Comparison of ENCODE assay signal across 10 cellular contexts in genomic region chrX:48694776-48695523, GRCh38. TPM values are rescaled to one million over a fixed set of nuclear protein-coding genes. Genes with fewer than 3 reads are reported as not detected.
DNase-seq lines count a peak whose midpoint lies in the region; ATAC-seq and TF ChIP-seq lines count a peak whose summit lies in the region.
"Had no signal": no experiment of that assay in that cellular context is flagged by ENCODE, and none has a peak within 500 bp of the region (broad histone marks: within the 10 kb centered on the region; RNA-seq: fewer than 3 reads in every experiment).

No MANE protein-coding gene starts in this region.

- H2AK5ac ChIP-seq in mesenchymal stem cell (ENCODE audit: low read length, severe bottlenecking) = no peak overlapping the region

- H3K4me1 Mint-ChIP-seq in activated CD8-positive, alpha-beta T cell treated with anti-CD3 and anti-CD28 coated beads for 36 hours (ENCODE audit: low read depth) = peaks cover 26% of the 10 kb centered on the region

- no peaks in the 10 kb centered on the region; the same call in 1 of the 2 replicates for H3K36me3 ChIP-seq in BE2C
- peaks cover 19% of the 10 kb centered on the region for H3K36me3 ChIP-seq in DOHH2 (ENCODE audit: control insufficient read depth, low read length)
- H3K36me3 ChIP-seq in mesenchymal stem cell (ENCODE audit: control insufficient read depth in 1 of 2, insufficient read depth in 2 of 2, low read depth in 1 of 2, low read length in 2 of 2) = peaks cover 5 to 8% of the 10 kb centered on the region in 2 experiments
- no peaks in the 10 kb centered on the region for H3K36me3 ChIP-seq in ovary

- no peak overlapping the region for H3K18ac ChIP-seq in mesenchymal stem cell (ENCODE audit: low read depth in 1 of 2, low read length in 2 of 2)

- H3K14ac ChIP-seq in mesenchymal stem cell (ENCODE audit: low read length in 2 of 2) = no peak overlapping the region

- no peak for TF ChIP-seq EP300 in ovary (IDR thresholded peaks at IDR 0.05)

- TF ChIP-seq CTCF in BE2C (IDR thresholded peaks at IDR 0.05; ENCODE audit: low read depth, low read length) (no peak), DOHH2 (IDR thresholded peaks at IDR 0.05; ENCODE audit: low read depth, low read length, poor library complexity, severe bottlenecking) (no peak), ovary (IDR thresholded peaks at IDR 0.05) (no peak)
- no peak for TF ChIP-seq CTCF in activated CD8-positive, alpha-beta T cell treated with anti-CD3 and anti-CD28 coated beads for 36 hours (IDR thresholded peaks at IDR 0.05)

- H3F3A ChIP-seq in DOHH2 (ENCODE audit: control insufficient read depth, insufficient read depth) = no peaks in the 10 kb centered on the region

- H3K79me1 ChIP-seq in mesenchymal stem cell (replicated peaks; ENCODE audit: low read length, poor library complexity, severe bottlenecking) = peaks cover 8% of the 10 kb centered on the region

- H3K9me3 ChIP-seq in BE2C (no peaks in the 10 kb centered on the region), DOHH2 (ENCODE audit: control insufficient read depth, insufficient read depth, low read length) (no peaks in the 10 kb centered on the region), mesenchymal stem cell (ENCODE audit: control insufficient read depth, low read length) (peaks cover 3% of the 10 kb centered on the region), ovary (no peaks in the 10 kb centered on the region)

- no peak for TF ChIP-seq POLR2A in ovary (IDR thresholded peaks at IDR 0.05)

- no peak overlapping the region for H2BK120ac ChIP-seq in mesenchymal stem cell (ENCODE audit: low read depth, low read length)

- H3K4me3 Mint-ChIP-seq in activated CD8-positive, alpha-beta T cell treated with anti-CD3 and anti-CD28 coated beads for 36 hours = peak overlapping the region; percentile 81

- H3K4me2 ChIP-seq in DOHH2 (ENCODE audit: low read length) = peak overlapping the region; percentile 95
- no peak overlapping the region for H3K4me2 ChIP-seq in mesenchymal stem cell (ENCODE audit: low read length, poor library complexity, severe bottlenecking)

- no peak overlapping the region for H4K91ac ChIP-seq in mesenchymal stem cell (ENCODE audit: low read length)

- no peak overlapping the region for H2BK15ac ChIP-seq in mesenchymal stem cell (ENCODE audit: low read depth, poor library complexity, severe bottlenecking)

- WGBS in mesenchymal stem cell = 77% methylated on average over 13 of the region's 14 CpGs
- 40 to 51% (median 41%) methylated on average over 14 of the region's 14 CpGs for WGBS in ovary, 3 donors

- ATAC-seq in activated CD8-positive, alpha-beta T cell treated with anti-CD3 and anti-CD28 coated beads for 36 hours = no peak
- ATAC-seq in HG03469 (IDR thresholded peaks at IDR 0.05; ENCODE audit: unreplicated experiment) = no peak

- intact Hi-C loops in activated CD8-positive, alpha-beta T cell treated with anti-CD3 and anti-CD28 coated beads for 36 hours (cut with micrococcal nuclease) = no loop called here
- intact Hi-C loops in ovary (cut with DNase I) = no loop called here

- POLR2A ChIA-PET in activated CD8-positive, alpha-beta T cell treated with anti-CD3 and anti-CD28 coated beads for 36 hours (lab: Charles Lee) = interaction anchor here (0.9 to 1.4 kb wide), 4 partner anchors 12 to 116 kb away, joined by 4 to 6 read pairs (median 4); partner anchors contain the start of gene WAS

- no peak overlapping the region for H2BK12ac ChIP-seq in mesenchymal stem cell (ENCODE audit: low read length in 2 of 2)

- H4K20me1 ChIP-seq in DOHH2 (ENCODE audit: control insufficient read depth, insufficient read depth, low read depth, low read length) = no peaks in the 10 kb centered on the region

- no peak overlapping the region for H3K4ac ChIP-seq in mesenchymal stem cell (ENCODE audit: low read depth in 1 of 2, low read length in 2 of 2)

- H2AFZ ChIP-seq in mesenchymal stem cell (ENCODE audit: low read depth, low read length) = no peak overlapping the region

- peak overlapping the region; percentile 94 for H3K27ac Mint-ChIP-seq in activated CD8-positive, alpha-beta T cell treated with anti-CD3 and anti-CD28 coated beads for 36 hours

- no peaks in the 10 kb centered on the region; the same call in 1 of the 2 replicates for H3K4me1 ChIP-seq in BE2C
- H3K4me1 ChIP-seq in DOHH2 (ENCODE audit: control insufficient read depth, low read length) = peaks cover 22% of the 10 kb centered on the region
- H3K4me1 ChIP-seq in mesenchymal stem cell (ENCODE audit: control insufficient read depth, insufficient read depth, low read depth, low read length) = peaks cover 9% of the 10 kb centered on the region
- no peaks in the 10 kb centered on the region for H3K4me1 ChIP-seq in ovary (ENCODE audit: insufficient read depth)

- no peaks in the 10 kb centered on the region for H3K9me2 ChIP-seq in DOHH2 (replicated peaks; ENCODE audit: control insufficient read depth, low read length)

- H3K27ac ChIP-seq in DOHH2 (ENCODE audit: low read depth, low read length) (no peak overlapping the region), mesenchymal stem cell (ENCODE audit: low read length, poor library complexity, severe bottlenecking) (no peak overlapping the region), ovary (no peak overlapping the region)

- H2BK5ac ChIP-seq in mesenchymal stem cell (ENCODE audit: low read depth, low read length, poor library complexity, severe bottlenecking) = no peak overlapping the region

- H3K36me3 Mint-ChIP-seq in activated CD8-positive, alpha-beta T cell treated with anti-CD3 and anti-CD28 coated beads for 36 hours (ENCODE audit: low read depth) = peaks cover 19% of the 10 kb centered on the region

- H3K23ac ChIP-seq in mesenchymal stem cell (ENCODE audit: low read length in 2 of 2) = no peak overlapping the region

- H3K79me2 ChIP-seq in DOHH2 (ENCODE audit: control insufficient read depth, low read length) = peaks cover 31% of the 10 kb centered on the region

- no peak overlapping the region for H4K8ac ChIP-seq in mesenchymal stem cell (ENCODE audit: low read length)

- CTCF ChIA-PET in activated CD8-positive, alpha-beta T cell treated with anti-CD3 and anti-CD28 coated beads for 36 hours (lab: Charles Lee) = interaction anchor here (1.6 kb wide), 1 partner anchor 11 kb away, joined by 5 read pairs; the partner anchor contains the start of gene WAS

- H3K9ac ChIP-seq in mesenchymal stem cell (ENCODE audit: low read length) = peak overlapping the region; percentile 91

- H3K4me3 ChIP-seq in BE2C (ENCODE audit: low read depth, low read length) (peak overlapping the region; percentile 77), DOHH2 (ENCODE audit: low read length) (peak overlapping the region; percentile 84; the same call in 1 of the 2 replicates), mesenchymal stem cell (ENCODE audit: insufficient read depth in 1 of 2, low read depth in 1 of 2, low read length in 2 of 2) (no peak overlapping the region), ovary (no peak overlapping the region)

- H3K9me3 Mint-ChIP-seq in activated CD8-positive, alpha-beta T cell treated with anti-CD3 and anti-CD28 coated beads for 36 hours = no peaks in the 10 kb centered on the region

- DNase-seq in BE2C = no peak
- no peak for DNase-seq in activated CD8-positive, alpha-beta T cell treated with anti-CD3 and anti-CD28 coated beads for 36 hours
- no peak for DNase-seq in mesenchymal stem cell
- DNase-seq in AG20443 (ENCODE audit: low spot score) = no peak
- DNase-seq in C1 segment of cervical spinal cord (lab: John Stamatoyannopoulos, UW) = no peak
- DNase-seq in ovary = no peak
- DNase-seq: activated CD4-positive, CD25-positive, alpha-beta regulatory T cell treated with anti-CD3 and anti-CD28 coated beads, Interleukin-2, amount 50 U/mL, for 72 hours; central memory CD4-positive, alpha-beta T cell had no signal

- H3K27me3 ChIP-seq in BE2C = no peaks in the 10 kb centered on the region
- H3K27me3 ChIP-seq in DOHH2 (ENCODE audit: control insufficient read depth, low read length) = no peaks in the 10 kb centered on the region
- H3K27me3 ChIP-seq in mesenchymal stem cell (ENCODE audit: control insufficient read depth in 1 of 2, insufficient read depth in 1 of 2, low read length in 2 of 2) = peaks cover 0 to 24% of the 10 kb centered on the region in 2 experiments
- no peaks in the 10 kb centered on the region for H3K27me3 ChIP-seq in ovary

- H3K27me3 Mint-ChIP-seq in activated CD8-positive, alpha-beta T cell treated with anti-CD3 and anti-CD28 coated beads for 36 hours = no peaks in the 10 kb centered on the region

RNA-seq across cellular contexts. Expression of gene SUV39H1, which starts 1.6 kb away (rescaled TPM):
- 12.1 TPM for polyA plus RNA-seq in BE2C (2012; ENCODE audit: insufficient read depth, insufficient read length, low read depth)
- total RNA-seq in activated CD8-positive, alpha-beta T cell treated with anti-CD3 and anti-CD28 coated beads for 36 hours = 10 to 100 TPM; 26.8 to 28.4 TPM
- 2.4 TPM for polyA plus RNA-seq in mesenchymal stem cell (2013, experiment 1 of 2)
- polyA plus RNA-seq in mesenchymal stem cell (2013, experiment 2 of 2) = 2.1 TPM
- total RNA-seq in ovary = 1 to 10 TPM; 3.2 to 7.7 (median 5.2) TPM
- 1 to 10 TPM; 3.5 to 5.6 TPM for polyA plus RNA-seq in ovary

RNA-seq across cellular contexts. Expression of gene WAS, which starts 11.4 kb away (rescaled TPM):
- 1.1 TPM for polyA plus RNA-seq in BE2C (2012; ENCODE audit: insufficient read depth, insufficient read length, low read depth)
- 10 to 100 TPM; 81.6 to 81.9 TPM for total RNA-seq in activated CD8-positive, alpha-beta T cell treated with anti-CD3 and anti-CD28 coated beads for 36 hours
- 0.21 TPM for polyA plus RNA-seq in mesenchymal stem cell (2013, experiment 1 of 2)
- 0.22 TPM for polyA plus RNA-seq in mesenchymal stem cell (2013, experiment 2 of 2)
- 1 to 10 TPM in 6 of 7 donors, under 1 TPM in 1; 0.95 to 7.7 (median 3.1) TPM for total RNA-seq in ovary
- polyA plus RNA-seq in ovary = 1 to 10 TPM; 1.3 to 3.2 TPM

Comparison
In these comparisons a context has a peak if more than half of its experiments do, and no peak if none do; other contexts are left out.
1. H3K4me3 ChIP-seq: peak in BE2C (single experiment) and DOHH2 (single experiment); none in mesenchymal stem cell (0 of 2) and ovary (single experiment).
2. RNA of gene WAS, which starts 11.4 kb away (total RNA-seq): 81.6 to 81.9 TPM in activated CD8-positive, alpha-beta T cell treated with anti-CD3 and anti-CD28 coated beads for 36 hours; 0.95 to 7.7 TPM in ovary; every median in the first group is over 4 times any median in the second.